34 cellular contexts compared by ENCODE assay signal in the genomic region with DNA sequence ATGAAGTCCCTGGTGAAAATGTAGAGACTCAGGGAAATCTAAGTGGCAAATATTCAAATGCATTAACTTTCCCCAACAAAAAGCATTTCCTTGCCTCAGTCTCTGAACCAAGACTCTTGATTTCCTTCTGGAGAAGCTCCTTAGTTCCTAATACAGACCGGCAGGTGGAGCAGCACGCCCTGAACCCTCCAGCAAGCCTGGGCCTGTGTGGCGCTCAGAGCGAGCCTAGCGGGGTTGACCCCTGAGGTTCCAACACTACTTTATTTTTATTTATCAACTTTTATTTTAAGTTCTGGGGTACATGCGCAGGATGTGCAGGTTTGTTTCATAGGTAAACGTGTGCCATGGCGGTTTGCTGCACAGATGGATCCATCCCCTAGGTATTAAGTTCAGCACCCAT. TPM values are rescaled to one million over a fixed set of nuclear protein-coding genes. Genes with fewer than 3 reads are reported as not detected.
"Had no signal": no experiment of that assay in that cellular context is flagged by ENCODE, and none has a peak within 500 bp of the region (broad histone marks: within the 10 kb centered on the region; RNA-seq: fewer than 3 reads in every experiment).

No MANE protein-coding gene starts in this region.

- H3K27me3 ChIP-seq: brain microvascular endothelial cell had no signal

- H3K4me3 Mint-ChIP-seq: activated CD8-positive, alpha-beta T cell treated with anti-CD3 and anti-CD28 coated beads for 36 hours; activated naive CD8-positive, alpha-beta T cell treated with anti-CD3 and anti-CD28 coated beads for 36 hours; activated T-cell treated with anti-CD3 and anti-CD28 coated beads, Interleukin-2, amount 50 U/mL, for 72 hours; activated T-helper 17 cell treated with anti-CD3 and anti-CD28 coated beads, Interleukin-2, amount 50 U/mL, for 72 hours had no signal

- H3K36me3 ChIP-seq: brain microvascular endothelial cell, WERI-Rb-1 had no signal

- H3K27me3 Mint-ChIP-seq: activated CD8-positive, alpha-beta T cell treated with anti-CD3 and anti-CD28 coated beads for 36 hours; activated naive CD8-positive, alpha-beta T cell treated with anti-CD3 and anti-CD28 coated beads for 36 hours had no signal

- H3K27ac ChIP-seq: brain microvascular endothelial cell, WERI-Rb-1 had no signal

- DNase-seq: activated CD4-positive, alpha-beta T cell treated with anti-CD3 and anti-CD28 coated beads for 1 hour; activated CD4-positive, alpha-beta T cell treated with anti-CD3 and anti-CD28 coated beads for 48 hours; activated CD4-positive, CD25-positive, alpha-beta regulatory T cell; activated CD8-positive, alpha-beta T cell treated with anti-CD3 and anti-CD28 coated beads for 36 hours; activated effector memory CD4-positive, alpha-beta T cell treated with anti-CD3 and anti-CD28 coated beads, Interleukin-2, amount 50 U/mL, for 16 hours; activated naive CD4-positive, alpha-beta T cell; activated naive CD4-positive, alpha-beta T cell treated with anti-CD3 and anti-CD28 coated beads, Interleukin-2, amount 50 U/mL, for 16 hours; activated naive CD8-positive, alpha-beta T cell treated with anti-CD3 and anti-CD28 coated beads for 36 hours; activated T-cell treated with anti-CD3 and anti-CD28 coated beads, Interleukin-2, amount 50 U/mL, for 1 hour; activated T-cell treated with anti-CD3 and anti-CD28 coated beads, Interleukin-2, amount 50 U/mL, for 72 hours; amniotic stem cell; aorta; brain microvascular endothelial cell; central memory CD4-positive, alpha-beta T cell; Kasumi-1; KG1; MM.1S; MV-4-11; NCI-H1092; NCI-H1436 treated with DMSO at 0.1 percent for 48 hours; NCI-H1694 treated with DMSO at 0.1 percent for 48 hours; NCI-H2029; NCI-H345; NCI-H524 treated with DMSO at 0.1 percent for 48 hours; SIG-M5; SW 1271; T-helper 1 cell; T-helper 2 cell; T-helper 9 cell; WERI-Rb-1 had no signal

- H3K27ac Mint-ChIP-seq: activated CD8-positive, alpha-beta T cell treated with anti-CD3 and anti-CD28 coated beads for 36 hours; activated naive CD8-positive, alpha-beta T cell treated with anti-CD3 and anti-CD28 coated beads for 36 hours; activated T-cell treated with anti-CD3 and anti-CD28 coated beads, Interleukin-2, amount 50 U/mL, for 72 hours; activated T-helper 17 cell treated with anti-CD3 and anti-CD28 coated beads, Interleukin-2, amount 50 U/mL, for 72 hours had no signal

- ATAC-seq: activated CD8-positive, alpha-beta T cell treated with anti-CD3 and anti-CD28 coated beads for 36 hours; activated T-cell treated with anti-CD3 and anti-CD28 coated beads, Interleukin-2, amount 50 U/mL, for 72 hours; activated T-helper 17 cell treated with anti-CD3 and anti-CD28 coated beads, Interleukin-2, amount 50 U/mL, for 72 hours had no signal

- H3K4me1 Mint-ChIP-seq: activated naive CD8-positive, alpha-beta T cell treated with anti-CD3 and anti-CD28 coated beads for 36 hours; activated T-helper 17 cell treated with anti-CD3 and anti-CD28 coated beads, Interleukin-2, amount 50 U/mL, for 72 hours had no signal

RNA-seq across cellular contexts. Expression of gene PACRG, which starts 50.8 kb away (rescaled TPM):
- total RNA-seq: activated CD8-positive, alpha-beta memory T cell treated with anti-CD3 and anti-CD28 coated beads for 36 hours; activated CD8-positive, alpha-beta T cell treated with anti-CD3 and anti-CD28 coated beads for 36 hours; activated T-cell treated with anti-CD3 and anti-CD28 coated beads, Interleukin-2, amount 50 U/mL, for 72 hours; activated T-helper 17 cell treated with anti-CD3 and anti-CD28 coated beads, Interleukin-2, amount 50 U/mL, for 72 hours; OCI-LY7; RPMI7951 had no signal

RNA-seq across cellular contexts. Expression of gene PRKN, which starts 51.0 kb away (rescaled TPM):
- total RNA-seq: activated CD8-positive, alpha-beta memory T cell treated with anti-CD3 and anti-CD28 coated beads for 36 hours; RPMI7951 had no signal
